In genomic region chr2:95149397-95149984, GRCh38 we compare ENCODE assay signal across 26 cellular contexts. TPM values are rescaled to one million over a fixed set of nuclear protein-coding genes. Genes with fewer than 3 reads are reported as not detected.
DNase-seq lines count a peak whose midpoint lies in the region; ATAC-seq, FAIRE-seq and TF ChIP-seq lines count a peak whose summit lies in the region.
"Had no signal": no experiment of that assay in that cellular context is flagged by ENCODE, and none has a peak within 500 bp of the region (broad histone marks: within the 10 kb centered on the region; RNA-seq: fewer than 3 reads in every experiment).

No MANE protein-coding gene starts in this region.

- H3K4me1 ChIP-seq in HEK293 (ENCODE audit: control insufficient read depth, insufficient read depth, low read length): no peaks in the 10 kb centered on the region
- no peaks in the 10 kb centered on the region for H3K4me1 ChIP-seq in K562 (replicated peaks in 1 of 2; ENCODE audit: control insufficient read depth in 2 of 2, insufficient read depth in 2 of 2, low read length in 2 of 2)
- no peaks in the 10 kb centered on the region for H3K4me1 ChIP-seq in iPS-20b (ENCODE audit: insufficient read depth, low read length)
- no peaks in the 10 kb centered on the region for H3K4me1 ChIP-seq in trophoblast cell (ENCODE audit: control insufficient read depth in 1 of 2, insufficient read depth in 2 of 2, low read length in 2 of 2)
- H3K4me1 ChIP-seq: body of pancreas had no signal

- no peak overlapping the region for H3K4ac ChIP-seq in trophoblast cell (ENCODE audit: low read depth, low read length)

- CTCF ChIA-PET in HEK293 (lab: Yijun Ruan, JAX): no interaction called here
- CTCF ChIA-PET in K562 (lab: Yijun Ruan, JAX; ENCODE audit: low intra/inter-chr PET ratio): no interaction called here

- BruUV-seq in K562 (replicated peaks; lab: Mats Ljungman, UMichigan): no TSS peak

- H3K9me3 ChIP-seq in HEK293 (ENCODE audit: control insufficient read depth, insufficient read depth, low read depth, low read length) (no peaks in the 10 kb centered on the region), K562 (replicated peaks; ENCODE audit: control insufficient read depth, insufficient read depth, low read depth, low read length) (peaks cover 32% of the 10 kb centered on the region), iPS-20b (ENCODE audit: insufficient read depth, low read depth, low read length) (peaks cover 91% of the 10 kb centered on the region), trophoblast cell (ENCODE audit: insufficient read depth, low read depth, low read length) (peaks cover 24% of the 10 kb centered on the region)

- H4K8ac ChIP-seq in trophoblast cell (ENCODE audit: low read depth, low read length): no peak overlapping the region

- no peaks in the 10 kb centered on the region for H3K79me2 ChIP-seq in K562 (ENCODE audit: control insufficient read depth, insufficient read depth, low read length)
- no peaks in the 10 kb centered on the region for H3K79me2 ChIP-seq in trophoblast cell (ENCODE audit: control insufficient read depth, insufficient read depth, low read length, poor library complexity)

- H3K18ac ChIP-seq in trophoblast cell (ENCODE audit: low read length): no peak overlapping the region

- FAIRE-seq in K562 (lab: Jason Lieb, UNC): no peak
- FAIRE-seq: GM12892, urothelium cell line had no signal

- TF ChIP-seq POLR2A in K562 (conservative IDR thresholded peaks at IDR 0.05): no peak

- intact Hi-C loops in K562 (cut with micrococcal nuclease): no loop called here

- H2BK5ac ChIP-seq in trophoblast cell (ENCODE audit: low read depth, low read length, poor library complexity): no peak overlapping the region

- ATAC-seq in K562: no peak
- ATAC-seq: body of pancreas; left lobe of liver; naive thymus-derived CD4-positive, alpha-beta T cell; stimulated activated naive B cell treated with anti-CD40 and anti-IgM and Interleukin-4, amounts not matched to agents 10 μg/mL and 1 μg/mL and 100 μg/mL, for 72 hours had no signal

- no peaks in the 10 kb centered on the region for H3K4me1 Mint-ChIP-seq in T-helper 2 cell treated with Interferon-gamma antibody and Interleukin-4, amounts not matched to agents 5 μg/mL and 100 μg/mL, for 36 hours (ENCODE audit: low read depth)
- H3K4me1 Mint-ChIP-seq: CD8-positive, alpha-beta memory T cell; central memory CD8-positive, alpha-beta T cell; stimulated activated naive B cell treated with anti-CD40 and anti-IgM and Interleukin-4, amounts not matched to agents 10 μg/mL and 1 μg/mL and 100 μg/mL, for 72 hours had no signal

- TF ChIP-seq CTCF in HEK293 (tag by site-specific recombination; IDR thresholded peaks at IDR 0.05) (no peak), K562 (IDR thresholded peaks at IDR 0.05 in 2 of 3, conservative IDR thresholded peaks at IDR 0.05 in 1 of 3; ENCODE audit: insufficient read depth in 2 of 3, low read depth in 1 of 3, low read length in 3 of 3) (no peak)

- no peak overlapping the region for H2AK5ac ChIP-seq in trophoblast cell (ENCODE audit: low read length)

- peak; percentile 10 for DNase-seq in ACHN
- no peak for DNase-seq in K562 (ENCODE audit: extremely low read depth in 1 of 4, low spot score in 3 of 4)
- no peak for DNase-seq in T-helper 2 cell treated with Interferon-gamma antibody and Interleukin-4, amounts not matched to agents 5 μg/mL and 100 μg/mL, for 36 hours (ENCODE audit: low spot score)
- no peak for DNase-seq in trophoblast cell
- no peak for DNase-seq in RPMI8226
- DNase-seq in kidney tubule cell (ENCODE audit: low spot score): no peak
- DNase-seq: activated CD4-positive, alpha-beta T cell treated with anti-CD3 and anti-CD28 coated beads, Interleukin-2, amount 50 U/mL, for 48 hours; activated CD4-positive, CD25-positive, alpha-beta regulatory T cell treated with anti-CD3 and anti-CD28 coated beads, Interleukin-2, amount 50 U/mL, for 72 hours; activated naive CD4-positive, alpha-beta T cell; body of pancreas; CD8-positive, alpha-beta memory T cell; DMS153; naive thymus-derived CD4-positive, alpha-beta T cell; NCI-H146; NCI-H2107; NCI-H345; NCI-H69; SHP77; stimulated activated naive B cell treated with anti-CD40 and anti-IgM and Interleukin-4, amounts not matched to agents 10 μg/mL and 1 μg/mL and 100 μg/mL, for 72 hours; T-helper 2 cell had no signal

- POLR2A ChIA-PET in HEK293 (lab: Yijun Ruan, JAX) (no interaction called here), K562 (lab: Yijun Ruan, JAX) (no interaction called here)

- no peak overlapping the region for H3K23ac ChIP-seq in trophoblast cell (ENCODE audit: low read length)

- 86% methylated on average over 6 of the region's 6 CpGs for WGBS in K562 (ENCODE audit: insufficient coverage, low coverage, missing lambda C conversion rate)
- no CpG with 5 or more reads among the region's 6 CpGs for WGBS in trophoblast cell (ENCODE audit: extremely low coverage, insufficient coverage, insufficient read length)

- H3K4me3 Mint-ChIP-seq in T-helper 2 cell treated with Interferon-gamma antibody and Interleukin-4, amounts not matched to agents 5 μg/mL and 100 μg/mL, for 36 hours: no peak overlapping the region
- H3K4me3 Mint-ChIP-seq: CD8-positive, alpha-beta memory T cell; central memory CD8-positive, alpha-beta T cell; stimulated activated naive B cell treated with anti-CD40 and anti-IgM and Interleukin-4, amounts not matched to agents 10 μg/mL and 1 μg/mL and 100 μg/mL, for 72 hours had no signal

- no peaks in the 10 kb centered on the region for H3K9me1 ChIP-seq in K562 (ENCODE audit: control insufficient read depth, insufficient read depth, low read length)

- H3K36me3 ChIP-seq in HEK293 (ENCODE audit: control insufficient read depth in 2 of 2, insufficient read depth in 1 of 2, low read length in 2 of 2) (peaks cover 5 to 66% of the 10 kb centered on the region in 2 experiments; a peak in 2 of 3 replicates), K562 (ENCODE audit: control insufficient read depth, insufficient read depth, low read length) (peaks cover 42% of the 10 kb centered on the region), iPS-20b (ENCODE audit: insufficient read depth, low read depth, low read length) (peaks cover 68% of the 10 kb centered on the region), trophoblast cell (ENCODE audit: control insufficient read depth in 1 of 2, insufficient read depth in 2 of 2, low read length in 2 of 2) (peaks cover 12 to 48% of the 10 kb centered on the region in 2 experiments)

- no peak for TF ChIP-seq RAD21 in K562 (CRISPR knock-in tag; conservative IDR thresholded peaks at IDR 0.05 in 1 of 2, IDR thresholded peaks at IDR 0.05 in 1 of 2)

- peaks cover 49% of the 10 kb centered on the region for H3K36me3 Mint-ChIP-seq in T-helper 2 cell treated with Interferon-gamma antibody and Interleukin-4, amounts not matched to agents 5 μg/mL and 100 μg/mL, for 36 hours (ENCODE audit: low read depth)

- no peaks in the 10 kb centered on the region for H3K27me3 Mint-ChIP-seq in T-helper 2 cell treated with Interferon-gamma antibody and Interleukin-4, amounts not matched to agents 5 μg/mL and 100 μg/mL, for 36 hours (ENCODE audit: low read depth)
- H3K27me3 Mint-ChIP-seq: CD8-positive, alpha-beta memory T cell; central memory CD8-positive, alpha-beta T cell; naive thymus-derived CD4-positive, alpha-beta T cell; stimulated activated naive B cell treated with anti-CD40 and anti-IgM and Interleukin-4, amounts not matched to agents 10 μg/mL and 1 μg/mL and 100 μg/mL, for 72 hours had no signal

- H3K27me3 ChIP-seq in K562 (ENCODE audit: control insufficient read depth in 2 of 2, insufficient read depth in 2 of 2, low read length in 2 of 2): no peaks in the 10 kb centered on the region
- no peaks in the 10 kb centered on the region for H3K27me3 ChIP-seq in iPS-20b (ENCODE audit: insufficient read depth, low read length)
- H3K27me3 ChIP-seq in trophoblast cell (ENCODE audit: insufficient read depth, low read length): no peaks in the 10 kb centered on the region
- H3K27me3 ChIP-seq: body of pancreas had no signal

- no peak for TF ChIP-seq EP300 in K562 (IDR thresholded peaks at IDR 0.05; ENCODE audit: low read length)

- no peak overlapping the region for H3K14ac ChIP-seq in trophoblast cell (ENCODE audit: low read length)

- H3K79me1 ChIP-seq in trophoblast cell (ENCODE audit: low read length): no peaks in the 10 kb centered on the region

- in situ Hi-C loops in ACHN (cut with HindIII; ENCODE audit: low pct_ligation_motif_present, low pct_unique_long_range_greater_than_20kb, low sequenced_read_pairs): no loop called here
- in situ Hi-C loops in K562 (cut with MboI): no loop called here

- H3K4me2 ChIP-seq in K562 (ENCODE audit: insufficient read depth, low read length): no peak overlapping the region
- no peak overlapping the region for H3K4me2 ChIP-seq in trophoblast cell (ENCODE audit: low read length)

- H4K12ac ChIP-seq in trophoblast cell (ENCODE audit: low read depth, low read length): no peak overlapping the region

- H2BK12ac ChIP-seq in trophoblast cell (ENCODE audit: low read length): no peak overlapping the region

- no peak overlapping the region for H2BK120ac ChIP-seq in trophoblast cell (ENCODE audit: insufficient read depth, low read length, poor library complexity)

- H3K27ac Mint-ChIP-seq in T-helper 2 cell treated with Interferon-gamma antibody and Interleukin-4, amounts not matched to agents 5 μg/mL and 100 μg/mL, for 36 hours: no peak overlapping the region
- H3K27ac Mint-ChIP-seq: CD8-positive, alpha-beta memory T cell; naive thymus-derived CD4-positive, alpha-beta T cell; stimulated activated naive B cell treated with anti-CD40 and anti-IgM and Interleukin-4, amounts not matched to agents 10 μg/mL and 1 μg/mL and 100 μg/mL, for 72 hours had no signal

- peaks cover 82% of the 10 kb centered on the region for H3K9me3 Mint-ChIP-seq in T-helper 2 cell treated with Interferon-gamma antibody and Interleukin-4, amounts not matched to agents 5 μg/mL and 100 μg/mL, for 36 hours

- H2AFZ ChIP-seq in K562 (ENCODE audit: low read depth, low read length) (no peak overlapping the region), trophoblast cell (ENCODE audit: insufficient read depth, low read length, poor library complexity) (no peak overlapping the region)

- no peaks in the 10 kb centered on the region for H4K20me1 ChIP-seq in K562 (replicated peaks; ENCODE audit: control insufficient read depth, insufficient read depth, low read length)

- H3K4me3 ChIP-seq in HEK293 (ENCODE audit: low read depth, low read length) (no peak overlapping the region), K562 (no peak overlapping the region), iPS-20b (ENCODE audit: low read length) (0 out of 2 replicates have a peak overlapping the region, but pooled peaks have one; percentile 13), trophoblast cell (ENCODE audit: low read depth, low read length) (no peak overlapping the region)
- H3K4me3 ChIP-seq: body of pancreas had no signal

- H3K9ac ChIP-seq in K562 (ENCODE audit: insufficient read depth in 1 of 2, low read depth in 2 of 2, low read length in 2 of 2) (no peak overlapping the region), iPS-20b (ENCODE audit: low read depth, low read length) (no peak overlapping the region), trophoblast cell (ENCODE audit: low read length) (no peak overlapping the region)

- no peak overlapping the region for H4K91ac ChIP-seq in trophoblast cell (ENCODE audit: low read depth, low read length)

- H3K27ac ChIP-seq in HEK293 (ENCODE audit: extremely low read depth, low read depth, low read length): no peak overlapping the region
- H3K27ac ChIP-seq in K562 (ENCODE audit: extremely low read depth, low read depth, low read length): no peak overlapping the region
- H3K27ac ChIP-seq in iPS-20b (ENCODE audit: low read length): no peak overlapping the region
- H3K27ac ChIP-seq in trophoblast cell (ENCODE audit: low read depth, low read length): no peak overlapping the region
- H3K27ac ChIP-seq: body of pancreas had no signal

RNA-seq across cellular contexts. Expression of gene ZNF514, which starts 10.2 kb away (rescaled TPM):
- 29.4 and 53.1 TPM in 2 replicates for total RNA-seq in K562 (2011; cell fraction: chromatin; rRNA removed; ENCODE audit: low replicate concordance)
- 26.8 and 30.5 TPM in 2 replicates for total RNA-seq in K562 (2011; cell fraction: nucleolus; rRNA removed)
- total RNA-seq in K562 (2011; cell fraction: nucleoplasm; rRNA removed): 35.5 and 54.2 TPM in 2 replicates
- total RNA-seq in K562 (2014; rRNA removed): 7.5 and 8.7 TPM in 2 replicates
- total RNA-seq in K562 (2014; rRNA removed; fragmentation: Illumina TruSeq; extraction: Trizol): 11.2 and 11.9 TPM in 2 replicates
- total RNA-seq in K562 (2015; rRNA removed; fragmentation: Illumina TruSeq; extraction: Trizol): 11.2 and 11.4 TPM in 2 replicates
- total RNA-seq in K562 (2021): 13.8 and 15.5 TPM in 2 replicates
- 17.7 and 21.9 TPM in 2 replicates for polyA plus RNA-seq in K562 (2011; rRNA removed)
- polyA plus RNA-seq in K562 (2011; cell fraction: cytosol; rRNA removed): 6.3 and 9.8 TPM in 2 replicates
- 37.4 and 38.9 TPM in 2 replicates for polyA plus RNA-seq in K562 (2011; cell fraction: nucleus; rRNA removed)
- 9.6 and 13.4 TPM in 2 replicates for polyA plus RNA-seq in K562 (2012)
- polyA plus RNA-seq in K562 (2014; fragmentation: Illumina TruSeq; extraction: Trizol): 11.2 and 11.7 TPM in 2 replicates
- 10 to 100 TPM; 10.0 to 11.0 TPM for polyA plus RNA-seq in K562 (2014; fragmentation: Nextera tagmentation; extraction: Ambion mirVana)
- 13.0 and 14.7 TPM in 2 replicates for polyA plus RNA-seq in K562 (2014; rRNA removed)
- polyA minus RNA-seq in K562 (2011; rRNA and poly(A)+ RNA removed): 13.8 and 19.2 TPM in 2 replicates
- polyA minus RNA-seq in K562 (2011; cell fraction: cytosol; rRNA and poly(A)+ RNA removed): 7.1 and 7.4 TPM in 2 replicates
- polyA minus RNA-seq in K562 (2011; cell fraction: nucleus; rRNA and poly(A)+ RNA removed): 19.9 and 33.3 TPM in 2 replicates
- 8.8 and 8.9 TPM in 2 replicates for polyA plus RNA-seq in trophoblast cell (2013)

RNA-seq across cellular contexts. Expression of gene ZNF2, which starts 16.1 kb away (rescaled TPM):
- 4.1 and 7.4 TPM in 2 replicates for total RNA-seq in K562 (2011; cell fraction: chromatin; rRNA removed; ENCODE audit: low replicate concordance)
- 3.7 and 5.2 TPM in 2 replicates for total RNA-seq in K562 (2011; cell fraction: nucleolus; rRNA removed)
- 4.3 and 4.4 TPM in 2 replicates for total RNA-seq in K562 (2011; cell fraction: nucleoplasm; rRNA removed)
- total RNA-seq in K562 (2014; rRNA removed) (2.3 and 2.9 TPM in 2 replicates), K562 (2014; rRNA removed; fragmentation: Illumina TruSeq; extraction: Trizol) (3.2 and 3.9 TPM in 2 replicates), K562 (2015; rRNA removed; fragmentation: Illumina TruSeq; extraction: Trizol) (3.4 and 4.5 TPM in 2 replicates), K562 (2021) (2.2 and 2.5 TPM in 2 replicates)
- polyA plus RNA-seq in K562 (2011; rRNA removed) (3.6 and 3.9 TPM in 2 replicates), K562 (2014; fragmentation: Illumina TruSeq; extraction: Trizol) (2.8 and 3.4 TPM in 2 replicates), K562 (2014; fragmentation: Nextera tagmentation; extraction: Ambion mirVana) (1 to 10 TPM; 3.3 to 4.2 TPM), K562 (2014; rRNA removed) (1.6 and 2.0 TPM in 2 replicates)
- 2.0 and 2.7 TPM in 2 replicates for polyA plus RNA-seq in K562 (2011; cell fraction: cytosol; rRNA removed)
- polyA plus RNA-seq in K562 (2011; cell fraction: nucleus; rRNA removed): 2.9 and 3.7 TPM in 2 replicates
- polyA plus RNA-seq in K562 (2012): 1.6 and 1.9 TPM in 2 replicates
- 6.2 and 8.0 TPM in 2 replicates for polyA minus RNA-seq in K562 (2011; rRNA and poly(A)+ RNA removed)
- polyA minus RNA-seq in K562 (2011; cell fraction: cytosol; rRNA and poly(A)+ RNA removed): 2.6 and 2.8 TPM in 2 replicates
- polyA minus RNA-seq in K562 (2011; cell fraction: nucleus; rRNA and poly(A)+ RNA removed): 2.7 and 3.1 TPM in 2 replicates
- polyA plus RNA-seq in trophoblast cell (2013): 2.1 and 2.4 TPM in 2 replicates

RNA-seq across cellular contexts. Expression of gene MRPS5, which starts 27.9 kb away (rescaled TPM):
- total RNA-seq in K562 (2011; cell fraction: chromatin; rRNA removed; ENCODE audit: low replicate concordance): 66.4 and 131 TPM in 2 replicates
- 51.5 and 69.3 TPM in 2 replicates for total RNA-seq in K562 (2011; cell fraction: nucleolus; rRNA removed)
- total RNA-seq in K562 (2011; cell fraction: nucleoplasm; rRNA removed): 82.0 and 106 TPM in 2 replicates
- 147 and 148 TPM in 2 replicates for total RNA-seq in K562 (2014; rRNA removed)
- total RNA-seq in K562 (2014; rRNA removed; fragmentation: Illumina TruSeq; extraction: Trizol): 110 and 115 TPM in 2 replicates
- total RNA-seq in K562 (2015; rRNA removed; fragmentation: Illumina TruSeq; extraction: Trizol): 121 and 129 TPM in 2 replicates
- total RNA-seq in K562 (2021): 90.7 and 92.1 TPM in 2 replicates
- 87.7 and 115 TPM in 2 replicates for polyA plus RNA-seq in K562 (2011; rRNA removed)
- polyA plus RNA-seq in K562 (2011; cell fraction: cytosol; rRNA removed): 69.2 and 80.0 TPM in 2 replicates
- 109 and 150 TPM in 2 replicates for polyA plus RNA-seq in K562 (2011; cell fraction: nucleus; rRNA removed)
- 70.1 and 91.3 TPM in 2 replicates for polyA plus RNA-seq in K562 (2012)
- 113 and 150 TPM in 2 replicates for polyA plus RNA-seq in K562 (2014; fragmentation: Illumina TruSeq; extraction: Trizol)
- polyA plus RNA-seq in K562 (2014; fragmentation: Nextera tagmentation; extraction: Ambion mirVana): 100 to 1,000 TPM in 1 of 2 experiments, 10 to 100 TPM in 1; 85.0 to 118 TPM
- polyA plus RNA-seq in K562 (2014; rRNA removed): 162 and 170 TPM in 2 replicates
- 71.8 and 80.3 TPM in 2 replicates for polyA minus RNA-seq in K562 (2011; rRNA and poly(A)+ RNA removed)
- 32.1 and 35.6 TPM in 2 replicates for polyA minus RNA-seq in K562 (2011; cell fraction: cytosol; rRNA and poly(A)+ RNA removed)
- 47.5 and 52.8 TPM in 2 replicates for polyA minus RNA-seq in K562 (2011; cell fraction: nucleus; rRNA and poly(A)+ RNA removed)
- polyA plus RNA-seq in trophoblast cell (2013): 33.9 and 34.7 TPM in 2 replicates

RNA-seq across cellular contexts. Expression of gene ZNF892, which starts 57.8 kb away (rescaled TPM):
- 0.37 TPM in 1 of 2 replicates, not detected in the other for total RNA-seq in K562 (2011; cell fraction: chromatin; rRNA removed; ENCODE audit: low replicate concordance)
- total RNA-seq in K562 (2011; cell fraction: nucleolus; rRNA removed): not detected in 2 replicates
- not detected in 2 replicates for total RNA-seq in K562 (2011; cell fraction: nucleoplasm; rRNA removed)
- 0.08 TPM in 1 of 2 replicates, not detected in the other for total RNA-seq in K562 (2014; rRNA removed)
- total RNA-seq in K562 (2014; rRNA removed; fragmentation: Illumina TruSeq; extraction: Trizol): 0.07 and 0.10 TPM in 2 replicates
- total RNA-seq in K562 (2015; rRNA removed; fragmentation: Illumina TruSeq; extraction: Trizol): not detected in 2 replicates
- 0.13 and 0.29 TPM in 2 replicates for total RNA-seq in K562 (2021)
- polyA plus RNA-seq in K562 (2011; rRNA removed): not detected in 2 replicates
- not detected in 2 replicates for polyA plus RNA-seq in K562 (2011; cell fraction: cytosol; rRNA removed)
- polyA plus RNA-seq in K562 (2011; cell fraction: nucleus; rRNA removed): not detected in 2 replicates
- polyA plus RNA-seq in K562 (2012): not detected in 2 replicates
- not detected in 2 replicates for polyA plus RNA-seq in K562 (2014; fragmentation: Illumina TruSeq; extraction: Trizol)
- polyA plus RNA-seq in K562 (2014; fragmentation: Nextera tagmentation; extraction: Ambion mirVana): not detected
- polyA plus RNA-seq in K562 (2014; rRNA removed): 0.09 TPM in 1 of 2 replicates, not detected in the other
- polyA minus RNA-seq in K562 (2011; rRNA and poly(A)+ RNA removed): not detected in 2 replicates
- polyA minus RNA-seq in K562 (2011; cell fraction: cytosol; rRNA and poly(A)+ RNA removed): not detected in 2 replicates
- polyA minus RNA-seq in K562 (2011; cell fraction: nucleus; rRNA and poly(A)+ RNA removed): not detected in 2 replicates
- polyA plus RNA-seq in trophoblast cell (2013): 1.7 and 1.8 TPM in 2 replicates
